8 cellular contexts compared by ENCODE assay signal in genomic region chr22:45441158-45441557, GRCh38. TPM values are rescaled to one million over a fixed set of nuclear protein-coding genes. Genes with fewer than 3 reads are reported as not detected.
A peak's percentile ranks its signal among the peaks of the same experiment; 100 is the strongest.
DNase-seq lines count a peak whose midpoint lies in the region; ATAC-seq and TF ChIP-seq lines count a peak whose summit lies in the region.

No MANE protein-coding gene starts in this region.

- POLR2A ChIA-PET in WTC11 (lab: Charles Lee) = interaction anchor here (0.6 kb wide), 1 partner anchor 57 kb away, joined by 3 read pairs; no protein-coding TSS in a partner anchor

- no peak for TF ChIP-seq CTCF in WTC11 (IDR thresholded peaks at IDR 0.05)
- peak; percentile 80 for TF ChIP-seq CTCF in epithelial cell of esophagus (IDR thresholded peaks at IDR 0.05; ENCODE audit: insufficient read depth, low read depth, low read length, missing control alignments)

- H3K36me3 Mint-ChIP-seq in WTC11 = peaks cover 8% of the 10 kb centered on the region

- H3K4me1 Mint-ChIP-seq in WTC11 = peaks cover 11% of the 10 kb centered on the region

- peak; percentile 71 to 82 for ATAC-seq in activated CD4-positive, CD25-positive, alpha-beta regulatory T cell treated with anti-CD3 and anti-CD28 coated beads, Interleukin-2, amount 50 U/mL, for 24 hours
- peak; percentile 84 for ATAC-seq in WTC11

- no peaks in the 10 kb centered on the region for H3K9me3 ChIP-seq in effector memory CD4-positive, alpha-beta T cell (ENCODE audit: control insufficient read depth, low read length)

- CTCF ChIA-PET in WTC11 (lab: Charles Lee) = interaction anchor here (0.6 to 1.7 kb wide), 13 partner anchors 9 to 179 kb away, joined by 3 to 6 read pairs (median 3); no protein-coding TSS in a partner anchor

- H3K27ac ChIP-seq in effector memory CD4-positive, alpha-beta T cell (ENCODE audit: insufficient read depth, low read length, poor library complexity, severe bottlenecking) = no peak overlapping the region

- no peak for DNase-seq in activated CD4-positive, CD25-positive, alpha-beta regulatory T cell (lab: John Stamatoyannopoulos, UW)
- DNase-seq in NCI-H1105 treated with DMSO at 0.1 percent for 48 hours (lab: John Stamatoyannopoulos, UW) = peak; percentile 71
- DNase-seq in WTC11 (ENCODE audit: low spot score) = peak; percentile 60
- DNase-seq in epithelial cell of esophagus (ENCODE audit: low read depth) = peak; percentile 61
- DNase-seq in myocyte (ENCODE audit: low read depth) = peak; percentile 70
- DNase-seq in effector memory CD4-positive, alpha-beta T cell = no peak
- DNase-seq in NCI-H226 = no peak

- peaks cover 2% of the 10 kb centered on the region; the same call in 1 of the 2 replicates for H3K27me3 Mint-ChIP-seq in WTC11 (ENCODE audit: low read depth)

- no peaks in the 10 kb centered on the region for H3K27me3 ChIP-seq in effector memory CD4-positive, alpha-beta T cell (replicated peaks; ENCODE audit: control insufficient read depth, insufficient read depth, low read length, poor library complexity, severe bottlenecking)

- H3K9me3 Mint-ChIP-seq in WTC11 = peaks cover 6% of the 10 kb centered on the region

- H3K36me3 ChIP-seq in effector memory CD4-positive, alpha-beta T cell (ENCODE audit: control insufficient read depth, insufficient read depth, low read length) = no peaks in the 10 kb centered on the region

- H3K27ac Mint-ChIP-seq in WTC11 = 0 out of 2 replicates have a peak overlapping the region, but pooled peaks have one; percentile 20

- H3K4me3 Mint-ChIP-seq in WTC11 = no peak overlapping the region

- H3K4me3 ChIP-seq in epithelial cell of esophagus (ENCODE audit: low read length) = no peak overlapping the region
- no peak overlapping the region for H3K4me3 ChIP-seq in effector memory CD4-positive, alpha-beta T cell (ENCODE audit: insufficient read depth, low read depth, low read length, poor library complexity, severe bottlenecking)

- no peaks in the 10 kb centered on the region for H3K4me1 ChIP-seq in effector memory CD4-positive, alpha-beta T cell (ENCODE audit: control insufficient read depth, insufficient read depth, low read length, poor library complexity, severe bottlenecking)

TF ChIP-seq in WTC11, 78 proteins besides CTCF, POLR2A, EP300 and RAD21:
- no peak for TF ChIP-seq PRRX2 (CRISPR knock-in tag; IDR thresholded peaks at IDR 0.05)
- TF ChIP-seq, protein P1, sequence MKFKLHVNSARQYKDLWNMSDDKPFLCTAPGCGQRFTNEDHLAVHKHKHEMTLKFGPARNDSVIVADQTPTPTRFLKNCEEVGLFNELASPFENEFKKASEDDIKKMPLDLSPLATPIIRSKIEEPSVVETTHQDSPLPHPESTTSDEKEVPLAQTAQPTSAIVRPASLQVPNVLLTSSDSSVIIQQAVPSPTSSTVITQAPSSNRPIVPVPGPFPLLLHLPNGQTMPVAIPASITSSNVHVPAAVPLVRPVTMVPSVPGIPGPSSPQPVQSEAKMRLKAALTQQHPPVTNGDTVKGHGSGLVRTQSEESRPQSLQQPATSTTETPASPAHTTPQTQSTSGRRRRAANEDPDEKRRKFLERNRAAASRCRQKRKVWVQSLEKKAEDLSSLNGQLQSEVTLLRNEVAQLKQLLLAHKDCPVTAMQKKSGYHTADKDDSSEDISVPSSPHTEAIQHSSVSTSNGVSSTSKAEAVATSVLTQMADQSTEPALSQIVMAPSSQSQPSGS (CRISPR knock-in tag; IDR thresholded peaks at IDR 0.05; ENCODE audit: borderline replicate concordance, low read depth) = no peak
- no peak for TF ChIP-seq CREM (CRISPR knock-in tag; IDR thresholded peaks at IDR 0.05)
- TF ChIP-seq ZNF425 (CRISPR knock-in tag; conservative IDR thresholded peaks at IDR 0.05) = no peak
- no peak for TF ChIP-seq ELF4 (CRISPR knock-in tag; IDR thresholded peaks at IDR 0.05; ENCODE audit: low read depth)
- TF ChIP-seq, protein P2, sequence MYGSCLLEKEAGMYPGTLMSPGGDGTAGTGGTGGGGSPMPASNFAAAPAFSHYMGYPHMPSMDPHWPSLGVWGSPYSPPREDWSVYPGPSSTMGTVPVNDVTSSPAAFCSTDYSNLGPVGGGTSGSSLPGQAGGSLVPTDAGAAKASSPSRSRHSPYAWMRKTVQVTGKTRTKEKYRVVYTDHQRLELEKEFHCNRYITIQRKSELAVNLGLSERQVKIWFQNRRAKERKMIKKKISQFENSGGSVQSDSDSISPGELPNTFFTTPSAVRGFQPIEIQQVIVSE (CRISPR knock-in tag; IDR thresholded peaks at IDR 0.05; ENCODE audit: borderline replicate concordance) = no peak
- no peak for TF ChIP-seq ZNF532 (CRISPR knock-in tag; IDR thresholded peaks at IDR 0.05; ENCODE audit: borderline replicate concordance)
- TF ChIP-seq ZNF219 (CRISPR knock-in tag; IDR thresholded peaks at IDR 0.05; ENCODE audit: borderline replicate concordance) = no peak
- TF ChIP-seq MXD4 (CRISPR knock-in tag; IDR thresholded peaks at IDR 0.05; ENCODE audit: borderline replicate concordance) = no peak
- TF ChIP-seq GTF2I (CRISPR knock-in tag; conservative IDR thresholded peaks at IDR 0.05) = no peak
- no peak for TF ChIP-seq PRDM15 (CRISPR knock-in tag; IDR thresholded peaks at IDR 0.05)

RNA-seq across cellular contexts. Expression of gene RIBC2, which starts 27.7 kb away (rescaled TPM):
- total RNA-seq in WTC11 (2021) (1.7 to 2.4 TPM (median 2.4 TPM) in 3 replicates), myocyte (not detected in 2 replicates)
- polyA plus RNA-seq in myocyte (2012) = not detected

RNA-seq across cellular contexts. Expression of gene SMC1B, which starts 27.8 kb away (rescaled TPM):
- total RNA-seq in WTC11 (2021) = 0.07 to 0.18 TPM (median 0.11 TPM) in 3 replicates
- not detected in 2 replicates for total RNA-seq in myocyte
- polyA plus RNA-seq in myocyte (2012) = not detected

Comparison
In these comparisons a context has a peak if more than half of its experiments do, and no peak if none do; other contexts are left out.
1. DNase-seq: peak in NCI-H1105 treated with DMSO at 0.1 percent for 48 hours (single experiment), WTC11 (single experiment), epithelial cell of esophagus (single experiment) and myocyte (single experiment); none in activated CD4-positive, CD25-positive, alpha-beta regulatory T cell (0 of 4), effector memory CD4-positive, alpha-beta T cell (0 of 3) and NCI-H226 (single experiment).